ENCODE assay signal across 35 cellular contexts in genomic region chr2:123036300-123036699, GRCh38.
"Had no signal": no experiment of that assay in that cellular context is flagged by ENCODE, and none has a peak within 500 bp of the region (broad histone marks: within the 10 kb centered on the region; RNA-seq: fewer than 3 reads in every experiment).

No MANE protein-coding gene starts in this region.

- FAIRE-seq: astrocyte, bronchial epithelial cell had no signal

- ATAC-seq: activated naive CD4-positive, alpha-beta T cell treated with anti-CD3 and anti-CD28 coated beads, Interleukin-2, amount 50 U/mL, for 72 hours; activated naive CD8-positive, alpha-beta T cell treated with anti-CD3 and anti-CD28 coated beads, Interleukin-2, amount 50 U/mL, for 24 hours; activated T-cell treated with anti-CD3 and anti-CD28 coated beads, Interleukin-2, amount 50 U/mL, for 4 hours; activated T-cell treated with anti-CD3 and anti-CD28 coated beads, Interleukin-2, amount 50 U/mL, for 72 hours; activated T-helper 17 cell treated with anti-CD3 and anti-CD28 coated beads, Interleukin-2, amount 50 U/mL, for 72 hours; body of pancreas had no signal

- H3K4me3 ChIP-seq: adrenal gland, ascending aorta, body of pancreas, breast epithelium, cardiac muscle cell had no signal

- H3K4me1 ChIP-seq: adrenal gland, ascending aorta, body of pancreas, breast epithelium had no signal

- H3K36me3 ChIP-seq: adrenal gland, ascending aorta, brain microvascular endothelial cell, breast epithelium, cardiac muscle cell had no signal

- DNase-seq: activated effector memory CD4-positive, alpha-beta T cell treated with anti-CD3 and anti-CD28 coated beads, Interleukin-2, amount 50 U/mL, for 16 hours; activated effector memory CD4-positive, alpha-beta T cell treated with Interleukin-2 at 50 U/mL for 16 hours; activated gamma-delta T cell; activated gamma-delta T cell treated with Interleukin-2 at 50 U/mL for 16 hours; activated naive CD4-positive, alpha-beta T cell; activated naive CD4-positive, alpha-beta T cell treated with anti-CD3 and anti-CD28 coated beads for 36 hours; activated naive CD4-positive, alpha-beta T cell treated with anti-CD3 and anti-CD28 coated beads, Interleukin-2, amount 10 ng/mL, durations not matched to agents 7 days and 5 days; activated naive CD4-positive, alpha-beta T cell treated with anti-CD3 and anti-CD28 coated beads, Interleukin-2, amount 50 U/mL, for 16 hours; activated naive CD4-positive, alpha-beta T cell treated with Interleukin-2 at 50 U/mL for 16 hours; activated naive CD8-positive, alpha-beta T cell treated with anti-CD3 and anti-CD28 coated beads for 36 hours; activated naive CD8-positive, alpha-beta T cell treated with anti-CD3 and anti-CD28 coated beads, Interleukin-2, amount 10 ng/mL, durations not matched to agents 7 days and 5 days; activated naive CD8-positive, alpha-beta T cell treated with anti-CD3 and anti-CD28 coated beads, Interleukin-2, amount 50 U/mL, for 24 hours; activated T-cell treated with anti-CD3 and anti-CD28 coated beads for 4 hours; activated T-cell treated with anti-CD3 and anti-CD28 coated beads, Interleukin-2, amount 50 U/mL, for 1 hour; activated T-cell treated with anti-CD3 and anti-CD28 coated beads, Interleukin-2, amount 50 U/mL, for 24 hours; activated T-cell treated with anti-CD3 and anti-CD28 coated beads, Interleukin-2, amount 50 U/mL, for 4 hours; activated T-cell treated with anti-CD3 and anti-CD28 coated beads, Interleukin-2, amount 50 U/mL, for 48 hours; activated T-cell treated with anti-CD3 and anti-CD28 coated beads, Interleukin-2, amount 50 U/mL, for 72 hours; adrenal gland; amniotic stem cell; amygdala; anterior cingulate cortex; aorta; body of pancreas; brain microvascular endothelial cell; caudate nucleus; central memory CD4-positive, alpha-beta T cell; cerebellar nuclear complex had no signal

- H3K9me3 ChIP-seq: adrenal gland had no signal

- H3K27ac ChIP-seq: adrenal gland, ascending aorta, body of pancreas, brain microvascular endothelial cell, breast epithelium, cardiac muscle cell had no signal

- H3K27me3 ChIP-seq: adrenal gland, ascending aorta, body of pancreas, brain microvascular endothelial cell, breast epithelium, cardiac muscle cell had no signal
